7 cellular contexts compared by ENCODE assay signal in genomic region chr12:79935624-79936040, GRCh38. TPM values are rescaled to one million over a fixed set of nuclear protein-coding genes. Genes with fewer than 3 reads are reported as not detected.
DNase-seq lines count a peak whose midpoint lies in the region; ATAC-seq and TF ChIP-seq lines count a peak whose summit lies in the region.

No MANE protein-coding gene starts in this region.

- dilution Hi-C loops in IMR-90 (cut with HindIII; ENCODE audit: low sequenced_read_pairs, unreplicated experiment) = no loop called here

- intact Hi-C loops in IMR-90 (cut with micrococcal nuclease) (loop anchor here (1.0 to 10.0 kb wide), 6 partner anchors 49 to 387 kb away; no protein-coding TSS in a partner anchor), left ventricle myocardium inferior (cut with micrococcal nuclease) (loop anchor here (10.0 kb wide), 2 partner anchors 121 to 249 kb away; no protein-coding TSS in a partner anchor), gastrocnemius medialis (cut with DNase I; ENCODE audit: low total_unique reads) (loop anchor here (2.0 to 10.0 kb wide), 3 partner anchors 47 to 1149 kb away; no protein-coding TSS in a partner anchor)
- intact Hi-C loops in activated CD4-positive, alpha-beta memory T cell treated with anti-CD3 and anti-CD28 coated beads for 36 hours (cut with micrococcal nuclease) = loop anchor here (1.0 to 2.0 kb wide), 3 partner anchors 48 to 251 kb away; no protein-coding TSS in a partner anchor

- peak overlapping the region; percentile 51; the same call in 1 of the 3 replicates for H2BK15ac ChIP-seq in IMR-90 (ENCODE audit: low read depth, low read length)

- no peak for TF ChIP-seq POLR2A in IMR-90 (IDR thresholded peaks at IDR 0.05; ENCODE audit: low read depth, low read length)
- TF ChIP-seq POLR2A in gastrocnemius medialis (IDR thresholded peaks at IDR 0.05) = no peak

- H3K9me3 ChIP-seq in IMR-90 (ENCODE audit: control insufficient read depth, insufficient read depth, low read length) (no peaks in the 10 kb centered on the region), left ventricle myocardium inferior (replicated peaks) (no peaks in the 10 kb centered on the region), gastrocnemius medialis (no peaks in the 10 kb centered on the region)

- peak overlapping the region; percentile 97 for H2AK9ac ChIP-seq in IMR-90 (replicated peaks; ENCODE audit: low read depth, low read length, poor library complexity)

- H4K8ac ChIP-seq in IMR-90 (ENCODE audit: low read depth in 2 of 2, low read length in 2 of 2) = peak overlapping the region; percentile 86 to 97

- peak overlapping the region; percentile 57 for H4K5ac ChIP-seq in IMR-90 (ENCODE audit: low read depth, low read length)

- H3K9me1 ChIP-seq in IMR-90 (ENCODE audit: insufficient read depth, low read length) = no peaks in the 10 kb centered on the region

- peak overlapping the region; percentile 68 for H4K91ac ChIP-seq in IMR-90 (ENCODE audit: insufficient read depth, low read depth, low read length)

- CTCF ChIA-PET in IMR-90 (lab: Yijun Ruan, JAX) = no interaction called here
- CTCF ChIA-PET in activated CD4-positive, alpha-beta memory T cell treated with anti-CD3 and anti-CD28 coated beads for 36 hours (lab: Charles Lee) = interaction anchor here (0.6 kb wide), 1 partner anchor 48 kb away, joined by 3 read pairs; no protein-coding TSS in a partner anchor

- BruUV-seq in IMR-90 (replicated peaks; lab: Mats Ljungman, UMichigan) = TSS peak; percentile 78

- H3K4me1 ChIP-seq in IMR-90 (ENCODE audit: control insufficient read depth, insufficient read depth, low read length) (no peaks in the 10 kb centered on the region), left ventricle myocardium inferior (peaks cover 65% of the 10 kb centered on the region), gastrocnemius medialis (peaks cover 27 to 35% of the 10 kb centered on the region in 2 donors)

- peak overlapping the region; percentile 89 for H2AFZ ChIP-seq in IMR-90 (replicated peaks; ENCODE audit: low read length, poor library complexity)

- peaks cover 31% of the 10 kb centered on the region for H3K4me1 Mint-ChIP-seq in activated CD4-positive, alpha-beta memory T cell treated with anti-CD3 and anti-CD28 coated beads for 36 hours (ENCODE audit: low read depth)

- H3K9ac ChIP-seq in IMR-90 (ENCODE audit: low read depth, low read length) = peak overlapping the region; percentile 96

- H3K36me3 ChIP-seq in IMR-90 (ENCODE audit: control insufficient read depth, insufficient read depth, low read length) (no peaks in the 10 kb centered on the region), left ventricle myocardium inferior (no peaks in the 10 kb centered on the region), gastrocnemius medialis (no peaks in the 10 kb centered on the region)

- no CpG with 5 or more reads among the region's 6 CpGs for WGBS in IMR-90 (ENCODE audit: extremely low coverage in 2 of 2, insufficient read length in 1 of 2), 2 experiments

- TF ChIP-seq CTCF in GM12864 (IDR thresholded peaks at IDR 0.05; ENCODE audit: low read depth, low read length, missing control alignments) = no peak
- no peak for TF ChIP-seq CTCF in IMR-90 (conservative IDR thresholded peaks at IDR 0.05; ENCODE audit: low read depth, low read length)
- no peak for TF ChIP-seq CTCF in left ventricle myocardium inferior (IDR thresholded peaks at IDR 0.05; ENCODE audit: borderline replicate concordance)
- TF ChIP-seq CTCF in gastrocnemius medialis (IDR thresholded peaks at IDR 0.05 in 4 of 5, conservative IDR thresholded peaks at IDR 0.05 in 1 of 5) = no peak

- H3K79me1 ChIP-seq in IMR-90 (ENCODE audit: low read depth in 1 of 2, low read length in 2 of 2) = peaks cover 12 to 24% of the 10 kb centered on the region in 2 experiments; a peak in 3 of 4 replicates

- H3K27ac ChIP-seq in IMR-90 (ENCODE audit: insufficient read depth, low read length) (peak overlapping the region; percentile 91), left ventricle myocardium inferior (replicated peaks) (peak overlapping the region; percentile 96), gastrocnemius medialis (peak overlapping the region; percentile 89 to 95 (median 92))

- H3K18ac ChIP-seq in IMR-90 (ENCODE audit: low read depth, low read length) = peak overlapping the region; percentile 48

- H3K4me3 ChIP-seq in GM12864 (ENCODE audit: low read depth, low read length) = peak overlapping the region; percentile 78
- peak overlapping the region; percentile 93 for H3K4me3 ChIP-seq in IMR-90 (ENCODE audit: insufficient read depth, low read depth, low read length)
- peak overlapping the region; percentile 92 for H3K4me3 ChIP-seq in left ventricle myocardium inferior
- peak overlapping the region; percentile 78 to 95 (median 92) for H3K4me3 ChIP-seq in gastrocnemius medialis

- no peaks in the 10 kb centered on the region for H3K9me3 Mint-ChIP-seq in activated CD4-positive, alpha-beta memory T cell treated with anti-CD3 and anti-CD28 coated beads for 36 hours

- H4K20me1 ChIP-seq in IMR-90 (ENCODE audit: insufficient read depth, low read length) = peaks cover 27% of the 10 kb centered on the region; the same call in 1 of the 2 replicates

- ATAC-seq in GM21526 (IDR thresholded peaks at IDR 0.05; ENCODE audit: low FRiP score, unreplicated experiment) (peak; percentile 27), IMR-90 (ENCODE audit: low read depth) (no peak; the same call in 1 of the 2 replicates), gastrocnemius medialis (peak in 1 of 2 donors; percentile 42)

- H3K4me3 Mint-ChIP-seq in activated CD4-positive, alpha-beta memory T cell treated with anti-CD3 and anti-CD28 coated beads for 36 hours = peak overlapping the region; percentile 85

- POLR2A ChIA-PET in IMR-90 (lab: Charles Lee; ENCODE audit: unreplicated experiment) = no interaction called here
- POLR2A ChIA-PET in activated CD4-positive, alpha-beta memory T cell treated with anti-CD3 and anti-CD28 coated beads for 36 hours (lab: Charles Lee) = interaction anchor here (0.7 to 1.0 kb wide), 2 partner anchors 9 to 49 kb away, joined by 3 read pairs; no protein-coding TSS in a partner anchor

- no peaks in the 10 kb centered on the region for H3K27me3 ChIP-seq in IMR-90 (ENCODE audit: control insufficient read depth, insufficient read depth, low read length)
- H3K27me3 ChIP-seq in left ventricle myocardium inferior (ENCODE audit: low read depth) = no peaks in the 10 kb centered on the region
- H3K27me3 ChIP-seq in gastrocnemius medialis = no peaks in the 10 kb centered on the region

- H3K27me3 Mint-ChIP-seq in activated CD4-positive, alpha-beta memory T cell treated with anti-CD3 and anti-CD28 coated beads for 36 hours = no peaks in the 10 kb centered on the region

- H2BK120ac ChIP-seq in IMR-90 (ENCODE audit: low read depth, low read length) = peak overlapping the region; percentile 62; the same call in 1 of the 2 replicates

- peak overlapping the region; percentile 99 for H3K27ac Mint-ChIP-seq in activated CD4-positive, alpha-beta memory T cell treated with anti-CD3 and anti-CD28 coated beads for 36 hours

- H3K4ac ChIP-seq in IMR-90 (ENCODE audit: low read depth, low read length) = peak overlapping the region; percentile 96

- TF ChIP-seq RAD21 in IMR-90 (IDR thresholded peaks at IDR 0.05; ENCODE audit: low read length) = no peak

- peak overlapping the region; percentile 63; the same call in 1 of the 2 replicates for H3K4me2 ChIP-seq in IMR-90 (ENCODE audit: low read depth, low read length)

- H3K56ac ChIP-seq in IMR-90 (ENCODE audit: extremely low read depth, insufficient read depth, low read length) = peak overlapping the region; percentile 98

- peak overlapping the region; percentile 78 for H2AK5ac ChIP-seq in IMR-90 (ENCODE audit: low read depth, low read length)

- DNase-seq in GM12864 (ENCODE audit: low read depth) (peak; percentile 35), IMR-90 (peak; percentile 39), left ventricle myocardium inferior (no peak), gastrocnemius medialis (no peak)
- DNase-seq in activated CD4-positive, alpha-beta memory T cell treated with anti-CD3 and anti-CD28 coated beads for 36 hours = no peak
- DNase-seq in effector CD4-positive, alpha-beta T cell = no peak

- peaks cover 9% of the 10 kb centered on the region for H3K36me3 Mint-ChIP-seq in activated CD4-positive, alpha-beta memory T cell treated with anti-CD3 and anti-CD28 coated beads for 36 hours

- peak overlapping the region; percentile 85 for H2BK5ac ChIP-seq in IMR-90 (ENCODE audit: low read depth, low read length, poor library complexity, severe bottlenecking)

- peak overlapping the region; percentile 96 for H3K14ac ChIP-seq in IMR-90 (replicated peaks; ENCODE audit: low read depth, low read length)

- peak overlapping the region; percentile 83 for H3K23ac ChIP-seq in IMR-90 (ENCODE audit: low read depth, low read length)

- in situ Hi-C loops in IMR-90 (cut with MboI; ENCODE audit: low sequenced_read_pairs) = loop anchor here (10.0 to 25.0 kb wide), 2 partner anchors 249 to 523 kb away; no protein-coding TSS in a partner anchor
- in situ Hi-C loops in gastrocnemius medialis (cut with MboI; ENCODE audit: low sequenced_read_pairs in 4 of 4) = no loop called here

- peak overlapping the region; percentile 22; the same call in 1 of the 2 replicates for H2BK20ac ChIP-seq in IMR-90 (ENCODE audit: low read depth, low read length)

TF ChIP-seq in IMR-90, 13 proteins besides CTCF, POLR2A, EP300 and RAD21 (continues in another document):
- TF ChIP-seq CHD1 (IDR thresholded peaks at IDR 0.05; ENCODE audit: low read depth, low read length) (no peak), SMC3 (IDR thresholded peaks at IDR 0.05; ENCODE audit: low read depth, low read length) (no peak), MAFK (IDR thresholded peaks at IDR 0.05; ENCODE audit: low read depth, low read length) (no peak), NFE2L2 (IDR thresholded peaks at IDR 0.05; ENCODE audit: low read depth, low read length) (no peak), RFX5 (IDR thresholded peaks at IDR 0.05; ENCODE audit: low read depth, low read length) (no peak), FOS (IDR thresholded peaks at IDR 0.05; ENCODE audit: low read depth, low read length) (no peak), CEBPB (IDR thresholded peaks at IDR 0.05; ENCODE audit: low read depth, low read length) (no peak)

RNA-seq across cellular contexts. Expression of gene PPP1R12A, which starts 0.7 kb away (rescaled TPM):
- 112 and 204 TPM in 2 replicates for total RNA-seq in IMR-90 (2012; rRNA removed)
- polyA plus RNA-seq in IMR-90 (2012; rRNA removed) = 43.8 and 47.7 TPM in 2 replicates
- polyA plus RNA-seq in IMR-90 (2012; cell fraction: cytosol; rRNA removed) = 8.5 and 8.9 TPM in 2 replicates
- 23.8 and 84.0 TPM in 2 replicates for polyA plus RNA-seq in IMR-90 (2012; cell fraction: nucleus; rRNA removed; ENCODE audit: low replicate concordance)
- total RNA-seq in activated CD4-positive, alpha-beta memory T cell treated with anti-CD3 and anti-CD28 coated beads for 36 hours = 10 to 100 TPM; 74.5 to 75.7 TPM
- total RNA-seq in left ventricle myocardium inferior = 42.8 TPM
- total RNA-seq in gastrocnemius medialis = 10 to 100 TPM; 38.0 to 65.7 (median 47.2) TPM

Comparison
In these comparisons a context has a peak if more than half of its experiments do, and no peak if none do; other contexts are left out.
1. DNase-seq: peak in GM12864 (single experiment) and IMR-90 (single experiment); none in activated CD4-positive, alpha-beta memory T cell treated with anti-CD3 and anti-CD28 coated beads for 36 hours (single experiment), left ventricle myocardium inferior (single experiment), gastrocnemius medialis (0 of 2) and effector CD4-positive, alpha-beta T cell (single experiment).
2. Peak in every context shown above with its lines, with median percentiles within 50 percentile points of each other: H3K4me3 ChIP-seq and H3K27ac ChIP-seq.